Comparison of ENCODE assay signal across 2 cellular contexts in the genomic region with DNA sequence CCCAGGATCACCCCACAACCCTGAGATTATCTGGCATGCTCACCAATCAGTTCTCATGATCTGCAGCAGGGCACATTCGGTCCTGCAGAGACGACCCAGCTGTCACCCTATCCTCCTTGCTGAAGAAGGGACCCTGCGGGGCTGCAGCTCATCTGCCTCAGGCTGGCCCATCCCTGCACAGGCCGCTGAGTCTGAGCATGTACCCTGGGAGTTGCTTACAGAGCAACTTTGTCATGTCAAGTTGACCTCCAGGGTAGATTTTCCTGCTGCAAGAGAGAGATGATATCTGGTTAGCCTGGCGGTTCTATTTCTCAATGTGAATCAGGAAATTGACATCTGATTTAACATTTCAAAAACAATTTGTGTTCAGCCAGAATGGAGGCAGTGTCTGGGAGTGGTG.
TF ChIP-seq lines count a peak whose summit lies in the region.

No MANE protein-coding gene starts in this region.

TF ChIP-seq in GM23338, 12 proteins besides CTCF, POLR2A, EP300 and RAD21 (continued from another document):
- TF ChIP-seq CREB1 (CRISPR knock-in tag; IDR thresholded peaks at IDR 0.05; ENCODE audit: low read depth): no peak
- no peak for TF ChIP-seq NANOG (IDR thresholded peaks at IDR 0.05; ENCODE audit: borderline replicate concordance)
- TF ChIP-seq ZNF114 (CRISPR knock-in tag; IDR thresholded peaks at IDR 0.05): no peak
- TF ChIP-seq, protein P1, sequence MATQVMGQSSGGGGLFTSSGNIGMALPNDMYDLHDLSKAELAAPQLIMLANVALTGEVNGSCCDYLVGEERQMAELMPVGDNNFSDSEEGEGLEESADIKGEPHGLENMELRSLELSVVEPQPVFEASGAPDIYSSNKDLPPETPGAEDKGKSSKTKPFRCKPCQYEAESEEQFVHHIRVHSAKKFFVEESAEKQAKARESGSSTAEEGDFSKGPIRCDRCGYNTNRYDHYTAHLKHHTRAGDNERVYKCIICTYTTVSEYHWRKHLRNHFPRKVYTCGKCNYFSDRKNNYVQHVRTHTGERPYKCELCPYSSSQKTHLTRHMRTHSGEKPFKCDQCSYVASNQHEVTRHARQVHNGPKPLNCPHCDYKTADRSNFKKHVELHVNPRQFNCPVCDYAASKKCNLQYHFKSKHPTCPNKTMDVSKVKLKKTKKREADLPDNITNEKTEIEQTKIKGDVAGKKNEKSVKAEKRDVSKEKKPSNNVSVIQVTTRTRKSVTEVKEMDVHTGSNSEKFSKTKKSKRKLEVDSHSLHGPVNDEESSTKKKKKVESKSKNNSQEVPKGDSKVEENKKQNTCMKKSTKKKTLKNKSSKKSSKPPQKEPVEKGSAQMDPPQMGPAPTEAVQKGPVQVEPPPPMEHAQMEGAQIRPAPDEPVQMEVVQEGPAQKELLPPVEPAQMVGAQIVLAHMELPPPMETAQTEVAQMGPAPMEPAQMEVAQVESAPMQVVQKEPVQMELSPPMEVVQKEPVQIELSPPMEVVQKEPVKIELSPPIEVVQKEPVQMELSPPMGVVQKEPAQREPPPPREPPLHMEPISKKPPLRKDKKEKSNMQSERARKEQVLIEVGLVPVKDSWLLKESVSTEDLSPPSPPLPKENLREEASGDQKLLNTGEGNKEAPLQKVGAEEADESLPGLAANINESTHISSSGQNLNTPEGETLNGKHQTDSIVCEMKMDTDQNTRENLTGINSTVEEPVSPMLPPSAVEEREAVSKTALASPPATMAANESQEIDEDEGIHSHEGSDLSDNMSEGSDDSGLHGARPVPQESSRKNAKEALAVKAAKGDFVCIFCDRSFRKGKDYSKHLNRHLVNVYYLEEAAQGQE (IDR thresholded peaks at IDR 0.05; ENCODE audit: unreplicated experiment): no peak
- TF ChIP-seq EZH2phosphoT487 (IDR thresholded peaks at IDR 0.05; ENCODE audit: unreplicated experiment): no peak
- TF ChIP-seq EZH2 (IDR thresholded peaks at IDR 0.05; ENCODE audit: low read depth, unreplicated experiment): no peak

TF ChIP-seq in IMR-90, 13 proteins besides CTCF, POLR2A, EP300 and RAD21 (continued from another document):
- TF ChIP-seq RFX5 (IDR thresholded peaks at IDR 0.05; ENCODE audit: low read depth, low read length): no peak
- TF ChIP-seq MXI1 (IDR thresholded peaks at IDR 0.05; ENCODE audit: borderline replicate concordance, low read depth, low read length): no peak
- TF ChIP-seq FOS (IDR thresholded peaks at IDR 0.05; ENCODE audit: low read depth, low read length): no peak
- TF ChIP-seq RCOR1 (IDR thresholded peaks at IDR 0.05; ENCODE audit: insufficient replicate concordance, low read length): no peak
- TF ChIP-seq CEBPB (IDR thresholded peaks at IDR 0.05; ENCODE audit: low read depth, low read length): no peak
- TF ChIP-seq BHLHE40 (IDR thresholded peaks at IDR 0.05; ENCODE audit: low read depth, low read length): no peak
